12 cellular contexts compared by ENCODE assay signal in genomic region chr1:203323587-203323986, GRCh38. TPM values are rescaled to one million over a fixed set of nuclear protein-coding genes. Genes with fewer than 3 reads are reported as not detected.
DNase-seq lines count a peak whose midpoint lies in the region; ATAC-seq and TF ChIP-seq lines count a peak whose summit lies in the region.
"Had no signal": no experiment of that assay in that cellular context is flagged by ENCODE, and none has a peak within 500 bp of the region (broad histone marks: within the 10 kb centered on the region; RNA-seq: fewer than 3 reads in every experiment).

No MANE protein-coding gene starts in this region.

- peak overlapping the region; percentile 97 for H3K27ac Mint-ChIP-seq in T-cell

- H3K4me1 Mint-ChIP-seq in T-cell, result peaks cover 90 to 95% (median 92%) of the 10 kb centered on the region in 3 donors

- H3K9me3 ChIP-seq in esophagus muscularis mucosa (no peaks in the 10 kb centered on the region), spleen (no peaks in the 10 kb centered on the region), MG63 (no peaks in the 10 kb centered on the region)
- H3K9me3 ChIP-seq: testis had no signal

- H3K9me3 Mint-ChIP-seq in T-cell, result no peaks in the 10 kb centered on the region

- WGBS in esophagus muscularis mucosa, result 82% methylated on average over 3 of the region's 3 CpGs
- 63 to 84% (median 74%) methylated on average over 3 of the region's 3 CpGs for WGBS in spleen, 5 donors

- DNase-seq in NCI-H2196 (lab: John Stamatoyannopoulos, UW; ENCODE audit: unreplicated experiment) (peak; percentile 20), NCI-H2196 treated with DMSO at 0.1 percent for 48 hours (lab: John Stamatoyannopoulos, UW; ENCODE audit: unreplicated experiment) (no peak), T-cell (no peak), esophagus muscularis mucosa (ENCODE audit: extremely low spot score) (no peak), spleen (no peak), SW 1271 (lab: John Stamatoyannopoulos, UW) (no peak), A172 (ENCODE audit: low spot score) (no peak), MG63 (no peak)
- DNase-seq: HCEC 1CT, PC-3, testis had no signal

- TF ChIP-seq CTCF in esophagus muscularis mucosa (IDR thresholded peaks at IDR 0.05), result no peak
- TF ChIP-seq CTCF in spleen (IDR thresholded peaks at IDR 0.05 in 8 of 11, conservative IDR thresholded peaks at IDR 0.05 in 3 of 11), result no peak

- CTCF ChIA-PET in T-cell (lab: Charles Lee), result interaction anchor here (0.6 to 5.4 kb wide), 11 partner anchors 13 to 287 kb away, joined by 3 to 80 read pairs (median 5); partner anchors contain the start of gene BTG2 (in 1 of the 2)

- H3K4me3 ChIP-seq in esophagus muscularis mucosa (no peak overlapping the region), spleen (no peak overlapping the region), MG63 (no peak overlapping the region)
- H3K4me3 ChIP-seq: lung, testis had no signal

- H3K27me3 ChIP-seq in esophagus muscularis mucosa (no peaks in the 10 kb centered on the region), spleen (replicated peaks in 1 of 7) (no peaks in the 10 kb centered on the region), MG63 (peaks cover 5% of the 10 kb centered on the region; the same call in 1 of the 2 replicates)
- H3K27me3 ChIP-seq: testis had no signal

- H3K27ac ChIP-seq in esophagus muscularis mucosa (replicated peaks in 1 of 4) (peak overlapping the region; percentile 62 to 94 (median 92)), spleen (peak overlapping the region; percentile 58 to 99 (median 97))

- no peak for ATAC-seq in T-cell (replicated peaks in 1 of 4)
- ATAC-seq: PC-3 had no signal

- no peaks in the 10 kb centered on the region for H3K36me3 ChIP-seq in esophagus muscularis mucosa
- H3K36me3 ChIP-seq in spleen, result no peaks in the 10 kb centered on the region
- no peaks in the 10 kb centered on the region for H3K36me3 ChIP-seq in MG63

- POLR2A ChIA-PET in T-cell (lab: Charles Lee), result interaction anchor here (0.6 to 9.1 kb wide), 6 partner anchors 14 to 485 kb away, joined by 4 to 366 read pairs (median 14); partner anchors contain the start of gene BTG2 (in 2 of the 2)

- intact Hi-C loops in esophagus muscularis mucosa (cut with DNase I), result no loop called here
- intact Hi-C loops in spleen (cut with DNase I; ENCODE audit: low total_unique reads), result no loop called here

- no peaks in the 10 kb centered on the region for H3K36me3 Mint-ChIP-seq in T-cell

- no peak for TF ChIP-seq POLR2A in esophagus muscularis mucosa (IDR thresholded peaks at IDR 0.05; ENCODE audit: low read depth)
- TF ChIP-seq POLR2A in spleen (IDR thresholded peaks at IDR 0.05), result no peak

- H3K4me3 Mint-ChIP-seq in T-cell, result peak overlapping the region; percentile 65 to 75 (median 70)

- no peaks in the 10 kb centered on the region for H3K27me3 Mint-ChIP-seq in T-cell

- peaks cover 69 to 83% (median 80%) of the 10 kb centered on the region in 4 donors for H3K4me1 ChIP-seq in esophagus muscularis mucosa
- peaks cover 58 to 100% (median 89%) of the 10 kb centered on the region in 6 donors for H3K4me1 ChIP-seq in spleen

- TF ChIP-seq EP300 in esophagus muscularis mucosa (IDR thresholded peaks at IDR 0.05), result no peak

RNA-seq across cellular contexts. Expression of gene BTG2, which starts 18.3 kb away (rescaled TPM):
- total RNA-seq in T-cell, result 100 to 1,000 TPM; 172 to 655 (median 186) TPM
- 100 to 1,000 TPM in 3 of 4 donors, 10 to 100 TPM in 1; 67.7 to 656 (median 159) TPM for total RNA-seq in esophagus muscularis mucosa
- total RNA-seq in spleen, result 100 to 1,000 TPM; 104 to 186 (median 153) TPM
- polyA plus RNA-seq in spleen, result 10 to 100 TPM; 55.5 to 93.1 (median 69.3) TPM
- 11.3 and 13.2 TPM in 2 replicates for total RNA-seq in A172 (2014; rRNA removed; shearing (Covaris generic))
- total RNA-seq in MG63 (2014; rRNA removed; shearing (Covaris generic); ENCODE audit: low replicate concordance), result 0.10 and 2.0 TPM in 2 replicates

RNA-seq across cellular contexts. Expression of gene FMOD, which starts 27.3 kb away (rescaled TPM):
- under 1 TPM in 3 of 5 donors, not detected in 2; 0.13 to 0.41 (median 0.18) TPM for total RNA-seq in T-cell
- total RNA-seq in esophagus muscularis mucosa, result 10 to 100 TPM; 24.5 to 36.8 (median 33.8) TPM
- total RNA-seq in spleen, result 10 to 100 TPM; 11.6 to 30.0 (median 21.1) TPM
- polyA plus RNA-seq in spleen, result 1 to 10 TPM; 4.5 to 8.4 (median 4.9) TPM
- not detected in 2 replicates for total RNA-seq in A172 (2014; rRNA removed; shearing (Covaris generic))
- total RNA-seq in MG63 (2014; rRNA removed; shearing (Covaris generic); ENCODE audit: low replicate concordance), result not detected in 2 replicates
- total RNA-seq: PC-3 had no signal

Comparison
In these comparisons a context has a peak if more than half of its experiments do, and no peak if none do; other contexts are left out.
1. RNA of gene FMOD, which starts 27.3 kb away (total RNA-seq): 24.5 to 36.8 TPM in esophagus muscularis mucosa and 11.6 to 30.0 TPM in spleen; 0.13 to 0.41 TPM in T-cell, not detected in A172 and not detected in MG63; every median in the first group is over 4 times any median in the second.